ENCODE assay signal across 22 cellular contexts in genomic region chr7:113279256-113279655, GRCh38.
"Had no signal": no experiment of that assay in that cellular context is flagged by ENCODE, and none has a peak within 500 bp of the region (broad histone marks: within the 10 kb centered on the region; RNA-seq: fewer than 3 reads in every experiment).

No MANE protein-coding gene starts in this region.

- H3K27ac ChIP-seq: breast epithelium, SJCRH30 had no signal

- H3K36me3 ChIP-seq: breast epithelium, SJCRH30 had no signal

- H3K9me3 Mint-ChIP-seq: central memory CD8-positive, alpha-beta T cell had no signal

- H3K4me1 Mint-ChIP-seq: activated CD4-positive, alpha-beta memory T cell treated with anti-CD3 and anti-CD28 coated beads, Interleukin-2, amount 10 ng/mL, durations not matched to agents 7 days and 5 days; activated T-helper 17 cell treated with anti-CD3 and anti-CD28 coated beads, Interleukin-2, amount 50 U/mL, for 72 hours; central memory CD8-positive, alpha-beta T cell; T-helper 17 cell had no signal

- H3K27ac Mint-ChIP-seq: activated CD4-positive, alpha-beta memory T cell treated with anti-CD3 and anti-CD28 coated beads, Interleukin-2, amount 10 ng/mL, durations not matched to agents 7 days and 5 days; activated naive CD4-positive, alpha-beta T cell treated with anti-CD3 and anti-CD28 coated beads for 36 hours; activated naive CD8-positive, alpha-beta T cell; activated T-helper 17 cell treated with anti-CD3 and anti-CD28 coated beads, Interleukin-2, amount 50 U/mL, for 72 hours; T-helper 17 cell had no signal

- H3K27me3 Mint-ChIP-seq: activated CD4-positive, alpha-beta memory T cell treated with anti-CD3 and anti-CD28 coated beads, Interleukin-2, amount 10 ng/mL, durations not matched to agents 7 days and 5 days; central memory CD8-positive, alpha-beta T cell had no signal

- H3K27me3 ChIP-seq: breast epithelium, SJCRH30 had no signal

- ATAC-seq: activated T-helper 17 cell treated with anti-CD3 and anti-CD28 coated beads, Interleukin-2, amount 50 U/mL, for 72 hours; T-helper 17 cell had no signal

- H3K4me3 Mint-ChIP-seq: activated CD4-positive, alpha-beta memory T cell treated with anti-CD3 and anti-CD28 coated beads, Interleukin-2, amount 10 ng/mL, durations not matched to agents 7 days and 5 days; activated naive CD4-positive, alpha-beta T cell treated with anti-CD3 and anti-CD28 coated beads for 36 hours; activated naive CD8-positive, alpha-beta T cell; activated T-helper 17 cell treated with anti-CD3 and anti-CD28 coated beads, Interleukin-2, amount 50 U/mL, for 72 hours; central memory CD8-positive, alpha-beta T cell; T-helper 17 cell had no signal

- H3K4me3 ChIP-seq: breast epithelium, SJCRH30 had no signal

- DNase-seq: activated CD4-positive, alpha-beta memory T cell treated with anti-CD3 and anti-CD28 coated beads, Interleukin-2, amount 10 ng/mL, durations not matched to agents 7 days and 5 days; activated CD4-positive, alpha-beta T cell treated with anti-CD3 and anti-CD28 coated beads, Interleukin-2, amount 50 U/mL, for 1 hour; activated CD4-positive, CD25-positive, alpha-beta regulatory T cell; activated gamma-delta T cell; activated naive CD4-positive, alpha-beta T cell treated with anti-CD3 and anti-CD28 coated beads for 36 hours; activated T-cell treated with anti-CD3 and anti-CD28 coated beads for 4 hours; activated T-cell treated with anti-CD3 and anti-CD28 coated beads, Interleukin-2, amount 50 U/mL, for 48 hours; KG1; NCI-H1048; NCI-H1930; NCI-H2171; NCI-H345; NCI-H510A; NCI-H526 treated with DMSO at 0.1 percent for 48 hours; NCI-H82; SJCRH30; T-helper 17 cell; T-helper 9 cell had no signal

- H3K36me3 Mint-ChIP-seq: activated naive CD8-positive, alpha-beta T cell had no signal
